1 cellular context compared by ENCODE assay signal in genomic region chr4:148495463-148495862, GRCh38.
TF ChIP-seq lines count a peak whose summit lies in the region.

No MANE protein-coding gene starts in this region.

TF ChIP-seq in WTC11, 78 proteins besides CTCF, POLR2A, EP300 and RAD21 (continued from another document):
- TF ChIP-seq, protein P1, sequence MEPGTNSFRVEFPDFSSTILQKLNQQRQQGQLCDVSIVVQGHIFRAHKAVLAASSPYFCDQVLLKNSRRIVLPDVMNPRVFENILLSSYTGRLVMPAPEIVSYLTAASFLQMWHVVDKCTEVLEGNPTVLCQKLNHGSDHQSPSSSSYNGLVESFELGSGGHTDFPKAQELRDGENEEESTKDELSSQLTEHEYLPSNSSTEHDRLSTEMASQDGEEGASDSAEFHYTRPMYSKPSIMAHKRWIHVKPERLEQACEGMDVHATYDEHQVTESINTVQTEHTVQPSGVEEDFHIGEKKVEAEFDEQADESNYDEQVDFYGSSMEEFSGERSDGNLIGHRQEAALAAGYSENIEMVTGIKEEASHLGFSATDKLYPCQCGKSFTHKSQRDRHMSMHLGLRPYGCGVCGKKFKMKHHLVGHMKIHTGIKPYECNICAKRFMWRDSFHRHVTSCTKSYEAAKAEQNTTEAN (CRISPR knock-in tag; IDR thresholded peaks at IDR 0.05), result no peak
- TF ChIP-seq RORB (CRISPR knock-in tag; IDR thresholded peaks at IDR 0.05) (no peak), ZBTB21 (CRISPR knock-in tag; IDR thresholded peaks at IDR 0.05; ENCODE audit: borderline replicate concordance) (no peak), GRHL2 (CRISPR knock-in tag; IDR thresholded peaks at IDR 0.05; ENCODE audit: insufficient replicate concordance, severe bottlenecking) (no peak), NR3C1 (CRISPR knock-in tag; conservative IDR thresholded peaks at IDR 0.05; ENCODE audit: low read depth) (no peak)
- TF ChIP-seq, protein P2, sequence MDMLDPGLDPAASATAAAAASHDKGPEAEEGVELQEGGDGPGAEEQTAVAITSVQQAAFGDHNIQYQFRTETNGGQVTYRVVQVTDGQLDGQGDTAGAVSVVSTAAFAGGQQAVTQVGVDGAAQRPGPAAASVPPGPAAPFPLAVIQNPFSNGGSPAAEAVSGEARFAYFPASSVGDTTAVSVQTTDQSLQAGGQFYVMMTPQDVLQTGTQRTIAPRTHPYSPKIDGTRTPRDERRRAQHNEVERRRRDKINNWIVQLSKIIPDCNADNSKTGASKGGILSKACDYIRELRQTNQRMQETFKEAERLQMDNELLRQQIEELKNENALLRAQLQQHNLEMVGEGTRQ (CRISPR knock-in tag; IDR thresholded peaks at IDR 0.05), result no peak
- TF ChIP-seq, protein P3, sequence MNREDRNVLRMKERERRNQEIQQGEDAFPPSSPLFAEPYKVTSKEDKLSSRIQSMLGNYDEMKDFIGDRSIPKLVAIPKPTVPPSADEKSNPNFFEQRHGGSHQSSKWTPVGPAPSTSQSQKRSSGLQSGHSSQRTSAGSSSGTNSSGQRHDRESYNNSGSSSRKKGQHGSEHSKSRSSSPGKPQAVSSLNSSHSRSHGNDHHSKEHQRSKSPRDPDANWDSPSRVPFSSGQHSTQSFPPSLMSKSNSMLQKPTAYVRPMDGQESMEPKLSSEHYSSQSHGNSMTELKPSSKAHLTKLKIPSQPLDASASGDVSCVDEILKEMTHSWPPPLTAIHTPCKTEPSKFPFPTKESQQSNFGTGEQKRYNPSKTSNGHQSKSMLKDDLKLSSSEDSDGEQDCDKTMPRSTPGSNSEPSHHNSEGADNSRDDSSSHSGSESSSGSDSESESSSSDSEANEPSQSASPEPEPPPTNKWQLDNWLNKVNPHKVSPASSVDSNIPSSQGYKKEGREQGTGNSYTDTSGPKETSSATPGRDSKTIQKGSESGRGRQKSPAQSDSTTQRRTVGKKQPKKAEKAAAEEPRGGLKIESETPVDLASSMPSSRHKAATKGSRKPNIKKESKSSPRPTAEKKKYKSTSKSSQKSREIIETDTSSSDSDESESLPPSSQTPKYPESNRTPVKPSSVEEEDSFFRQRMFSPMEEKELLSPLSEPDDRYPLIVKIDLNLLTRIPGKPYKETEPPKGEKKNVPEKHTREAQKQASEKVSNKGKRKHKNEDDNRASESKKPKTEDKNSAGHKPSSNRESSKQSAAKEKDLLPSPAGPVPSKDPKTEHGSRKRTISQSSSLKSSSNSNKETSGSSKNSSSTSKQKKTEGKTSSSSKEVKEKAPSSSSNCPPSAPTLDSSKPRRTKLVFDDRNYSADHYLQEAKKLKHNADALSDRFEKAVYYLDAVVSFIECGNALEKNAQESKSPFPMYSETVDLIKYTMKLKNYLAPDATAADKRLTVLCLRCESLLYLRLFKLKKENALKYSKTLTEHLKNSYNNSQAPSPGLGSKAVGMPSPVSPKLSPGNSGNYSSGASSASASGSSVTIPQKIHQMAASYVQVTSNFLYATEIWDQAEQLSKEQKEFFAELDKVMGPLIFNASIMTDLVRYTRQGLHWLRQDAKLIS (CRISPR knock-in tag; IDR thresholded peaks at IDR 0.05; ENCODE audit: borderline replicate concordance), result no peak
TF ChIP-seq in WTC11: peak in this region for 0.
